ENCODE assay signal across 8 cellular contexts in the genomic region with DNA sequence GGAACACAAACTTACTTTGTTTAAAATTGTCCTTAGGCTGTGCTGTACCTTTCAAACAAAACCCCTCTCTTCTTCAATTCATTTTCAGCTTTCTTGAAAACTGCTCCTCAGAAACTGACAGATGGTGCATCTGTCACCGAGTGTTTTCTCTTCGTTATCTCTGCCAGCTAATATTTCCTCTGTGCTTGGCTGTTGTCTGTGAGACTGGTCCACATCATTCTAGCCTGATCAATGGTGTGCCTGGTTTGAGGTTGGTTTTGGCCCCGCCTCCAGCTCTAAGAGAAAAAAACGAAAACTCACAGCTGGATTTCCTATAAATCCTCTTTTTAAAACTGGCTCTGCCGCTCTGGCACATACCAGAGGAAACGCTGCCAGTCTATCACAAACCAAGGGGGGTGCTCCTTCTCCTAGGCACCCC.
DNase-seq lines count a peak whose midpoint lies in the region; ATAC-seq and TF ChIP-seq lines count a peak whose summit lies in the region.

No MANE protein-coding gene starts in this region.

- no peak overlapping the region for H3K9ac ChIP-seq in Loucy (ENCODE audit: low read depth, low read length, poor library complexity, severe bottlenecking)

- in situ Hi-C loops in transverse colon (cut with MboI; ENCODE audit: low pct_ligation_motif_present in 1 of 4, low pct_unique_long_range_greater_than_20kb in 1 of 4, low sequenced_read_pairs in 3 of 4) = loop anchor here in 1 of 4 donors (25.0 kb wide), 1 partner anchor 331 kb away; no protein-coding TSS in a partner anchor

- DNase-seq in activated CD4-positive, alpha-beta T cell treated with anti-CD3 and anti-CD28 coated beads, Interleukin-2, amount 10 ng/mL, durations not matched to agents 7 days and 5 days = no peak
- no peak for DNase-seq in activated CD4-positive, alpha-beta T cell treated with anti-CD3 and anti-CD28 coated beads, Interleukin-2, amount 50 U/mL, for 4 hours
- DNase-seq in fibroblast of peridontal ligament (ENCODE audit: extremely low read depth) = peak; percentile 87
- no peak for DNase-seq in transverse colon
- no peak for DNase-seq in cerebellum (ENCODE audit: low spot score)
- DNase-seq in activated naive CD4-positive, alpha-beta T cell treated with anti-CD3 and anti-CD28 coated beads, Interleukin-2, amount 10 ng/mL, durations not matched to agents 7 days and 5 days = no peak

- POLR2A ChIA-PET in activated CD4-positive, alpha-beta T cell treated with anti-CD3 and anti-CD28 coated beads, Interleukin-2, amount 10 ng/mL, durations not matched to agents 7 days and 5 days (lab: Charles Lee) = no interaction called here

- H3K4me1 ChIP-seq in Loucy (ENCODE audit: insufficient read depth, low read length, poor library complexity, severe bottlenecking) (peaks cover 14% of the 10 kb centered on the region), transverse colon (peaks cover 11 to 41% (median 21%) of the 10 kb centered on the region in 4 donors)

- H3F3A ChIP-seq in Loucy (ENCODE audit: low read depth) = no peaks in the 10 kb centered on the region

- H3K36me3 Mint-ChIP-seq in activated CD4-positive, alpha-beta T cell treated with anti-CD3 and anti-CD28 coated beads, Interleukin-2, amount 10 ng/mL, durations not matched to agents 7 days and 5 days (ENCODE audit: low read depth) = no peaks in the 10 kb centered on the region
- no peaks in the 10 kb centered on the region for H3K36me3 Mint-ChIP-seq in activated naive CD4-positive, alpha-beta T cell treated with anti-CD3 and anti-CD28 coated beads, Interleukin-2, amount 10 ng/mL, durations not matched to agents 7 days and 5 days

- no peaks in the 10 kb centered on the region for H3K79me2 ChIP-seq in Loucy (ENCODE audit: insufficient read depth, low read length)

- H3K9me3 ChIP-seq in Loucy (ENCODE audit: insufficient read depth, low read depth, low read length) (no peaks in the 10 kb centered on the region), transverse colon (no peaks in the 10 kb centered on the region)

- 30 to 52% methylated on average over 3 to 6 of the region's 6 CpGs for WGBS in transverse colon (ENCODE audit: low coverage in 1 of 2), 2 donors

- peak overlapping the region; percentile 22 for H3K27ac Mint-ChIP-seq in activated CD4-positive, alpha-beta T cell treated with anti-CD3 and anti-CD28 coated beads, Interleukin-2, amount 10 ng/mL, durations not matched to agents 7 days and 5 days
- no peak overlapping the region for H3K27ac Mint-ChIP-seq in activated naive CD4-positive, alpha-beta T cell treated with anti-CD3 and anti-CD28 coated beads, Interleukin-2, amount 10 ng/mL, durations not matched to agents 7 days and 5 days

- H4K20me1 ChIP-seq in Loucy (ENCODE audit: insufficient read depth, low read length, poor library complexity, severe bottlenecking) = no peaks in the 10 kb centered on the region

- no peak for ATAC-seq in GM19455 (IDR thresholded peaks at IDR 0.05; ENCODE audit: unreplicated experiment)

- TF ChIP-seq EP300 in transverse colon (IDR thresholded peaks at IDR 0.05; ENCODE audit: low read depth) = no peak

- CTCF ChIA-PET in activated CD4-positive, alpha-beta T cell treated with anti-CD3 and anti-CD28 coated beads, Interleukin-2, amount 10 ng/mL, durations not matched to agents 7 days and 5 days (lab: Charles Lee) = no interaction called here
- CTCF ChIA-PET in activated naive CD4-positive, alpha-beta T cell treated with anti-CD3 and anti-CD28 coated beads, Interleukin-2, amount 10 ng/mL, durations not matched to agents 7 days and 5 days (lab: Charles Lee) = no interaction called here

- no peaks in the 10 kb centered on the region for H3K27me3 ChIP-seq in Loucy (ENCODE audit: insufficient read depth, low read length, poor library complexity, severe bottlenecking)
- H3K27me3 ChIP-seq in transverse colon = no peaks in the 10 kb centered on the region

- peaks cover 36% of the 10 kb centered on the region for H3K4me1 Mint-ChIP-seq in activated CD4-positive, alpha-beta T cell treated with anti-CD3 and anti-CD28 coated beads, Interleukin-2, amount 10 ng/mL, durations not matched to agents 7 days and 5 days
- peaks cover 17% of the 10 kb centered on the region for H3K4me1 Mint-ChIP-seq in activated naive CD4-positive, alpha-beta T cell treated with anti-CD3 and anti-CD28 coated beads, Interleukin-2, amount 10 ng/mL, durations not matched to agents 7 days and 5 days

- H3K27ac ChIP-seq in transverse colon = peak overlapping the region; percentile 71 to 84 (median 79)

- H3K9me3 Mint-ChIP-seq in activated CD4-positive, alpha-beta T cell treated with anti-CD3 and anti-CD28 coated beads, Interleukin-2, amount 10 ng/mL, durations not matched to agents 7 days and 5 days = no peaks in the 10 kb centered on the region
- H3K9me3 Mint-ChIP-seq in activated naive CD4-positive, alpha-beta T cell treated with anti-CD3 and anti-CD28 coated beads, Interleukin-2, amount 10 ng/mL, durations not matched to agents 7 days and 5 days = no peaks in the 10 kb centered on the region

- 0 out of 2 replicates have a peak overlapping the region, but pooled peaks have one; percentile 27 for H2AFZ ChIP-seq in Loucy (ENCODE audit: low read length)

- H3K36me3 ChIP-seq in Loucy (ENCODE audit: insufficient read depth, low read length) (no peaks in the 10 kb centered on the region), transverse colon (no peaks in the 10 kb centered on the region)

- intact Hi-C loops in transverse colon (cut with DNase I; ENCODE audit: low total_unique reads) = loop anchor here (10.0 kb wide), 2 partner anchors 91 to 339 kb away; no protein-coding TSS in a partner anchor

- no peak overlapping the region for H3K4me3 Mint-ChIP-seq in activated CD4-positive, alpha-beta T cell treated with anti-CD3 and anti-CD28 coated beads, Interleukin-2, amount 10 ng/mL, durations not matched to agents 7 days and 5 days
- H3K4me3 Mint-ChIP-seq in activated naive CD4-positive, alpha-beta T cell treated with anti-CD3 and anti-CD28 coated beads, Interleukin-2, amount 10 ng/mL, durations not matched to agents 7 days and 5 days = no peak overlapping the region

- peak overlapping the region; percentile 37 for H3K4me2 ChIP-seq in Loucy (ENCODE audit: low read depth, low read length, poor library complexity, severe bottlenecking)

- H3K27me3 Mint-ChIP-seq in activated CD4-positive, alpha-beta T cell treated with anti-CD3 and anti-CD28 coated beads, Interleukin-2, amount 10 ng/mL, durations not matched to agents 7 days and 5 days = peaks cover 3% of the 10 kb centered on the region
- peaks cover 9% of the 10 kb centered on the region for H3K27me3 Mint-ChIP-seq in activated naive CD4-positive, alpha-beta T cell treated with anti-CD3 and anti-CD28 coated beads, Interleukin-2, amount 10 ng/mL, durations not matched to agents 7 days and 5 days

- H3K4me3 ChIP-seq in Loucy (ENCODE audit: low read length, poor library complexity, severe bottlenecking) = no peak overlapping the region
- peak overlapping the region in 3 of 4 donors; percentile 4 to 33 (median 21) for H3K4me3 ChIP-seq in transverse colon

- no peaks in the 10 kb centered on the region for H3K9me2 ChIP-seq in Loucy (replicated peaks; ENCODE audit: low read depth, low read length)

- TF ChIP-seq CTCF in Loucy (conservative IDR thresholded peaks at IDR 0.05; ENCODE audit: low read length) (no peak), transverse colon (IDR thresholded peaks at IDR 0.05) (no peak)

- no peak for TF ChIP-seq POLR2A in transverse colon (IDR thresholded peaks at IDR 0.05)
